Comparison of ENCODE assay signal across 16 cellular contexts in genomic region chr14:65387171-65387570, GRCh38. TPM values are rescaled to one million over a fixed set of nuclear protein-coding genes. Genes with fewer than 3 reads are reported as not detected.
A peak's percentile ranks its signal among the peaks of the same experiment; 100 is the strongest.
DNase-seq lines count a peak whose midpoint lies in the region; ATAC-seq, FAIRE-seq and TF ChIP-seq lines count a peak whose summit lies in the region.
"Had no signal": no experiment of that assay in that cellular context is flagged by ENCODE, and none has a peak within 500 bp of the region (broad histone marks: within the 10 kb centered on the region; RNA-seq: fewer than 3 reads in every experiment).

No MANE protein-coding gene starts in this region.

- no peak for DNase-seq in activated CD4-positive, alpha-beta T cell treated with anti-CD3 and anti-CD28 coated beads, Interleukin-2, amount 10 ng/mL, durations not matched to agents 24 days and 14 days
- no peak for DNase-seq in activated CD4-positive, alpha-beta T cell treated with anti-CD3 and anti-CD28 coated beads, Interleukin-2, amount 50 U/mL, for 4 hours
- DNase-seq in HTR-8/SVneo (ENCODE audit: insufficient read length, low spot score) (no peak), sigmoid colon (no peak), GM10266 (ENCODE audit: extremely low spot score) (no peak)
- DNase-seq: 8988T; Calu3; CD8-positive, alpha-beta T cell; DMS79 treated with DMSO at 0.1 percent for 48 hours; EL; GOT3; KG1 had no signal

- H3K9me3 Mint-ChIP-seq in activated CD4-positive, alpha-beta T cell treated with anti-CD3 and anti-CD28 coated beads, Interleukin-2, amount 10 ng/mL, durations not matched to agents 24 days and 14 days, result no peaks in the 10 kb centered on the region
- no peaks in the 10 kb centered on the region for H3K9me3 Mint-ChIP-seq in nephron
- H3K9me3 Mint-ChIP-seq: CD8-positive, alpha-beta T cell had no signal

- H3K27ac ChIP-seq in sigmoid colon, result no peak overlapping the region
- H3K27ac ChIP-seq: BLaER1 had no signal

- TF ChIP-seq POLR2A in sigmoid colon (IDR thresholded peaks at IDR 0.05), result no peak

- H3K27me3 Mint-ChIP-seq in activated CD4-positive, alpha-beta T cell treated with anti-CD3 and anti-CD28 coated beads, Interleukin-2, amount 10 ng/mL, durations not matched to agents 24 days and 14 days, result no peaks in the 10 kb centered on the region
- H3K27me3 Mint-ChIP-seq in nephron (ENCODE audit: low read depth), result peaks cover 4% of the 10 kb centered on the region

- H3K36me3 ChIP-seq in sigmoid colon, result no peaks in the 10 kb centered on the region
- H3K36me3 ChIP-seq: BLaER1, HAP-1 had no signal

- peaks cover 36% of the 10 kb centered on the region for H3K36me3 Mint-ChIP-seq in activated CD4-positive, alpha-beta T cell treated with anti-CD3 and anti-CD28 coated beads, Interleukin-2, amount 10 ng/mL, durations not matched to agents 24 days and 14 days (ENCODE audit: low read depth)
- no peaks in the 10 kb centered on the region for H3K36me3 Mint-ChIP-seq in nephron (ENCODE audit: low read depth)
- H3K36me3 Mint-ChIP-seq: CD8-positive, alpha-beta T cell had no signal

- no peaks in the 10 kb centered on the region for H3K4me1 ChIP-seq in sigmoid colon
- H3K4me1 ChIP-seq: BLaER1, HAP-1 had no signal

- H3K27me3 ChIP-seq in sigmoid colon, result no peaks in the 10 kb centered on the region
- H3K27me3 ChIP-seq: BLaER1 had no signal

- intact Hi-C loops in activated CD4-positive, alpha-beta T cell treated with anti-CD3 and anti-CD28 coated beads, Interleukin-2, amount 10 ng/mL, durations not matched to agents 24 days and 14 days (cut with micrococcal nuclease), result no loop called here
- intact Hi-C loops in sigmoid colon (cut with DNase I), result no loop called here

- no peak overlapping the region for H3K4me3 ChIP-seq in sigmoid colon
- H3K4me3 ChIP-seq: BLaER1, HAP-1 had no signal

- H3K4me3 Mint-ChIP-seq in activated CD4-positive, alpha-beta T cell treated with anti-CD3 and anti-CD28 coated beads, Interleukin-2, amount 10 ng/mL, durations not matched to agents 24 days and 14 days, result no peak overlapping the region
- no peak overlapping the region for H3K4me3 Mint-ChIP-seq in nephron
- H3K4me3 Mint-ChIP-seq: CD8-positive, alpha-beta T cell had no signal

- no peaks in the 10 kb centered on the region for H3K9me3 ChIP-seq in sigmoid colon
- H3K9me3 ChIP-seq: BLaER1, HAP-1 had no signal

- 90 to 92% methylated on average over 6 of the region's 6 CpGs for WGBS in sigmoid colon, 2 donors

- ATAC-seq in HG02610 (IDR thresholded peaks at IDR 0.05; ENCODE audit: unreplicated experiment), result no peak
- ATAC-seq: CD8-positive, alpha-beta T cell had no signal

- H3K27ac Mint-ChIP-seq in activated CD4-positive, alpha-beta T cell treated with anti-CD3 and anti-CD28 coated beads, Interleukin-2, amount 10 ng/mL, durations not matched to agents 24 days and 14 days, result peak overlapping the region; percentile 8
- peak overlapping the region in 2 of 3 experiments; percentile 28 to 68 for H3K27ac Mint-ChIP-seq in nephron
- H3K27ac Mint-ChIP-seq: CD8-positive, alpha-beta T cell had no signal

- peaks cover 10% of the 10 kb centered on the region for H3K4me1 Mint-ChIP-seq in activated CD4-positive, alpha-beta T cell treated with anti-CD3 and anti-CD28 coated beads, Interleukin-2, amount 10 ng/mL, durations not matched to agents 24 days and 14 days
- peaks cover 7% of the 10 kb centered on the region for H3K4me1 Mint-ChIP-seq in nephron

- TF ChIP-seq CTCF in nephron (IDR thresholded peaks at IDR 0.05; ENCODE audit: unreplicated experiment in 3 of 3) (no peak), sigmoid colon (IDR thresholded peaks at IDR 0.05) (no peak), GM10266 (IDR thresholded peaks at IDR 0.05; ENCODE audit: control insufficient read depth, insufficient read depth, low read depth, missing control alignments) (no peak)

- no peak for TF ChIP-seq EP300 in sigmoid colon (IDR thresholded peaks at IDR 0.05)

- peak; percentile 94 for FAIRE-seq in HTR-8/SVneo (lab: Jason Lieb, UNC)

RNA-seq across cellular contexts. Expression of gene FUT8, which starts 25.4 kb away (rescaled TPM):
- total RNA-seq in activated CD4-positive, alpha-beta T cell treated with anti-CD3 and anti-CD28 coated beads, Interleukin-2, amount 10 ng/mL, durations not matched to agents 24 days and 14 days, result 125 and 137 TPM in 2 replicates
- 10 to 100 TPM; 22.0 to 53.9 (median 33.0) TPM for total RNA-seq in sigmoid colon
- polyA plus RNA-seq in sigmoid colon, result 10 to 100 TPM in 1 of 3 donors, 1 to 10 TPM in 2; 2.5 to 17.4 (median 7.2) TPM
